ENCODE assay signal across 23 cellular contexts in genomic region chr2:211877061-211877460, GRCh38.
"Had no signal": no experiment of that assay in that cellular context is flagged by ENCODE, and none has a peak within 500 bp of the region (broad histone marks: within the 10 kb centered on the region; RNA-seq: fewer than 3 reads in every experiment).

No MANE protein-coding gene starts in this region.

- H2AFZ ChIP-seq: parathyroid adenoma had no signal

- H3K4me1 ChIP-seq: adrenal gland, gastrocnemius medialis, parathyroid adenoma, psoas muscle, tibial nerve had no signal

- ATAC-seq: gastrocnemius medialis, left cardiac atrium, left ventricle myocardium superior, psoas muscle had no signal

- H3K9me3 ChIP-seq: adrenal gland, gastrocnemius medialis, psoas muscle, tibial nerve had no signal

- H3K4me3 ChIP-seq: adrenal gland, gastrocnemius medialis, psoas muscle, tibial nerve had no signal

- H3K27me3 ChIP-seq: adrenal gland, gastrocnemius medialis, tibial nerve had no signal

- H3K9ac ChIP-seq: parathyroid adenoma had no signal

- H3K36me3 ChIP-seq: adrenal gland, gastrocnemius medialis, tibial nerve had no signal

- H3K79me2 ChIP-seq: parathyroid adenoma had no signal

- DNase-seq: activated CD4-positive, alpha-beta T cell treated with anti-CD3 and anti-CD28 coated beads for 4 hours; activated CD4-positive, alpha-beta T cell treated with anti-CD3 and anti-CD28 coated beads, Interleukin-2, amount 50 U/mL, for 4 hours; activated CD8-positive, alpha-beta memory T cell treated with anti-CD3 and anti-CD28 coated beads for 24 hours; activated effector memory CD4-positive, alpha-beta T cell treated with anti-CD3 and anti-CD28 coated beads, Interleukin-2, amount 50 U/mL, for 16 hours; activated naive CD4-positive, alpha-beta T cell treated with anti-CD3 and anti-CD28 coated beads for 36 hours; activated naive CD8-positive, alpha-beta T cell treated with anti-CD3 and anti-CD28 coated beads for 36 hours; adrenal gland; effector CD8-positive, alpha-beta T cell; gastrocnemius medialis; glutamatergic neuron; left cardiac atrium; left ventricle myocardium superior; naive B cell; nucleus accumbens; psoas muscle; stimulated activated CD4-positive, alpha-beta T cell treated with anti-CD3 and anti-CD28 coated beads, Interleukin-2, amount 100 ng/mL, for 48 hours; stimulated activated naive CD4-positive, alpha-beta T cell treated with Interleukin-2 at 50 U/mL for 16 hours had no signal

- H3K27ac ChIP-seq: adrenal gland, gastrocnemius medialis, parathyroid adenoma, psoas muscle, tibial nerve had no signal

- FAIRE-seq: bronchial epithelial cell, colon, endometrium, keratinocyte had no signal
